Comparison of ENCODE assay signal across 1 cellular context in the genomic region with DNA sequence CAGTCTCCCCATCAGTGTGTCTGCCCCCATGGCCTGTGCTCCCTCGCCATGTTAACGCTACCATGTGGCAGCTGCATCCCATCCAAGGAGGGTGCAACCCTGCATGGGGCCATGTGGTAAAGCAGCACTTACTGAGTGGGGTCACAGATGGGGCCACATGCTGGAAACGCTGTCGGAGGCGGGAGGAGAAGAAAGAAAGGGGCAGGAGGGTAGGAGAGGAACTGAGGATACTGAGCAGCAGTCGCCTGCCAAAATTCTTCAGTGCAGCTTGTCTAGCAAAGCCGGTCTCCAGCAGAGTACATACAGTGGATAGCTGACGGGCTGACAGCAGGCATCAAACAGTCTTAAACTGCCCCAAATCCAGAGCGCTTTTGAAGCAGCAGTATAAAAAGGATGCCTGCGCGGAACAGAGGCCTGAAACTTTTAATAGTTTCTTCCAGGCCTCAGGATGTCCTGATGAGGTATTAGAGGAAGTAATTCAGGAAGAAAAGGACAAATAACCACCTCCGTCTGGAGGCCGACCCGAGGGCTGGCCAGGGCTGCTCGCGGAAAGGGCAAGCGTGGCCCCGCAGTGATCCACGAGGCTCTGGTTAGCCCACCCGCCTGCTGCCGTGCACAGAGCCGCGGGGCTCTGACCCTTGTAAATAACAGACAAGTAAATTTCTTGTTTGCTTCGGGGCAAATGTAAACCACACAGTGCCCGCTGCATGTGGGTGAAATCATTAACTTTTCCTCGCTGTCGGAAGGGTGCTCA.
TF ChIP-seq lines count a peak whose summit lies in the region.

No MANE protein-coding gene starts in this region.

TF ChIP-seq in WTC11, 78 proteins besides CTCF, POLR2A, EP300 and RAD21 (continued from another document):
- TF ChIP-seq, protein P1, sequence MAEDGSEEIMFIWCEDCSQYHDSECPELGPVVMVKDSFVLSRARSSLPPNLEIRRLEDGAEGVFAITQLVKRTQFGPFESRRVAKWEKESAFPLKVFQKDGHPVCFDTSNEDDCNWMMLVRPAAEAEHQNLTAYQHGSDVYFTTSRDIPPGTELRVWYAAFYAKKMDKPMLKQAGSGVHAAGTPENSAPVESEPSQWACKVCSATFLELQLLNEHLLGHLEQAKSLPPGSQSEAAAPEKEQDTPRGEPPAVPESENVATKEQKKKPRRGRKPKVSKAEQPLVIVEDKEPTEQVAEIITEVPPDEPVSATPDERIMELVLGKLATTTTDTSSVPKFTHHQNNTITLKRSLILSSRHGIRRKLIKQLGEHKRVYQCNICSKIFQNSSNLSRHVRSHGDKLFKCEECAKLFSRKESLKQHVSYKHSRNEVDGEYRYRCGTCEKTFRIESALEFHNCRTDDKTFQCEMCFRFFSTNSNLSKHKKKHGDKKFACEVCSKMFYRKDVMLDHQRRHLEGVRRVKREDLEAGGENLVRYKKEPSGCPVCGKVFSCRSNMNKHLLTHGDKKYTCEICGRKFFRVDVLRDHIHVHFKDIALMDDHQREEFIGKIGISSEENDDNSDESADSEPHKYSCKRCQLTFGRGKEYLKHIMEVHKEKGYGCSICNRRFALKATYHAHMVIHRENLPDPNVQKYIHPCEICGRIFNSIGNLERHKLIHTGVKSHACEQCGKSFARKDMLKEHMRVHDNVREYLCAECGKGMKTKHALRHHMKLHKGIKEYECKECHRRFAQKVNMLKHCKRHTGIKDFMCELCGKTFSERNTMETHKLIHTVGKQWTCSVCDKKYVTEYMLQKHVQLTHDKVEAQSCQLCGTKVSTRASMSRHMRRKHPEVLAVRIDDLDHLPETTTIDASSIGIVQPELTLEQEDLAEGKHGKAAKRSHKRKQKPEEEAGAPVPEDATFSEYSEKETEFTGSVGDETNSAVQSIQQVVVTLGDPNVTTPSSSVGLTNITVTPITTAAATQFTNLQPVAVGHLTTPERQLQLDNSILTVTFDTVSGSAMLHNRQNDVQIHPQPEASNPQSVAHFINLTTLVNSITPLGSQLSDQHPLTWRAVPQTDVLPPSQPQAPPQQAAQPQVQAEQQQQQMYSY (CRISPR knock-in tag; IDR thresholded peaks at IDR 0.05), result no peak
- TF ChIP-seq ZNF396 (CRISPR knock-in tag; IDR thresholded peaks at IDR 0.05; ENCODE audit: borderline replicate concordance), result no peak
- TF ChIP-seq, protein P2, sequence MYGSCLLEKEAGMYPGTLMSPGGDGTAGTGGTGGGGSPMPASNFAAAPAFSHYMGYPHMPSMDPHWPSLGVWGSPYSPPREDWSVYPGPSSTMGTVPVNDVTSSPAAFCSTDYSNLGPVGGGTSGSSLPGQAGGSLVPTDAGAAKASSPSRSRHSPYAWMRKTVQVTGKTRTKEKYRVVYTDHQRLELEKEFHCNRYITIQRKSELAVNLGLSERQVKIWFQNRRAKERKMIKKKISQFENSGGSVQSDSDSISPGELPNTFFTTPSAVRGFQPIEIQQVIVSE (CRISPR knock-in tag; IDR thresholded peaks at IDR 0.05; ENCODE audit: borderline replicate concordance), result no peak
- TF ChIP-seq NR1H2 (CRISPR knock-in tag; IDR thresholded peaks at IDR 0.05), result no peak
